1 cellular context compared by ENCODE assay signal in genomic region chr7:48101880-48102448, GRCh38.
TF ChIP-seq lines count a peak whose summit lies in the region.

No MANE protein-coding gene starts in this region.

TF ChIP-seq in HepG2, 621 proteins besides CTCF, POLR2A, EP300 and RAD21 (continued from another document):
- no peak for TF ChIP-seq ARID5B (CRISPR knock-in tag; IDR thresholded peaks at IDR 0.05)
- TF ChIP-seq RFX1 (IDR thresholded peaks at IDR 0.05): peak; percentile 42; the same call in 1 of the 2 replicates
- TF ChIP-seq ZNF878 (CRISPR knock-in tag; IDR thresholded peaks at IDR 0.05): no peak
- TF ChIP-seq ZZZ3 (CRISPR knock-in tag; IDR thresholded peaks at IDR 0.05; ENCODE audit: borderline replicate concordance): no peak
- peak; percentile 25 for TF ChIP-seq XRCC5 (optimal IDR thresholded peaks at IDR 0.05; ENCODE audit: low read length)
- TF ChIP-seq SMC3 (IDR thresholded peaks at IDR 0.05; ENCODE audit: low read length): peak; percentile 5; the same call in 1 of the 2 replicates
- peak; percentile 18; the same call in 1 of the 2 replicates for TF ChIP-seq ARID4A (CRISPR knock-in tag; IDR thresholded peaks at IDR 0.05; ENCODE audit: borderline replicate concordance)
- TF ChIP-seq SRF (IDR thresholded peaks at IDR 0.05; ENCODE audit: low read depth, low read length): no peak
- peak; percentile 52; the same call in 1 of the 2 replicates for TF ChIP-seq ZBTB4 (CRISPR knock-in tag; IDR thresholded peaks at IDR 0.05; ENCODE audit: borderline replicate concordance)
TF ChIP-seq in HepG2: peak in this region for 6.
